17 cellular contexts compared by ENCODE assay signal in genomic region chr15:62979252-62979651, GRCh38.
"Had no signal": no experiment of that assay in that cellular context is flagged by ENCODE, and none has a peak within 500 bp of the region (broad histone marks: within the 10 kb centered on the region; RNA-seq: fewer than 3 reads in every experiment).

No MANE protein-coding gene starts in this region.

- H3K79me2 ChIP-seq: hepatocyte had no signal

- H3K27ac Mint-ChIP-seq: activated naive CD4-positive, alpha-beta T cell treated with anti-CD3 and anti-CD28 coated beads for 36 hours; brain; progenitor cell of endocrine pancreas; stimulated activated naive B cell treated with anti-CD40 and anti-IgM and Interleukin-4, amounts not matched to agents 10 μg/mL and 1 μg/mL and 100 μg/mL, for 72 hours had no signal

- H2AFZ ChIP-seq: hepatocyte had no signal

- H3K27me3 ChIP-seq: hepatocyte, right lobe of liver, upper lobe of left lung had no signal

- H3K9me3 ChIP-seq: right lobe of liver, spleen, upper lobe of left lung had no signal

- H3K36me3 ChIP-seq: right lobe of liver, spleen, upper lobe of left lung had no signal

- H3K4me2 ChIP-seq: hepatocyte had no signal

- H3K4me1 ChIP-seq: right lobe of liver, spleen, upper lobe of left lung had no signal

- DNase-seq: activated CD4-positive, alpha-beta T cell treated with anti-CD3 and anti-CD28 coated beads, Interleukin-2, amount 10 ng/mL, durations not matched to agents 7 days and 5 days; activated CD4-positive, CD25-positive, alpha-beta regulatory T cell; activated CD8-positive, alpha-beta memory T cell treated with anti-CD3 and anti-CD28 coated beads for 24 hours; activated naive CD4-positive, alpha-beta T cell treated with anti-CD3 and anti-CD28 coated beads for 36 hours; cerebellar nuclear complex; dermis blood vessel endothelial cell; kidney; right lobe of liver; spleen; stimulated activated CD4-positive, alpha-beta T cell treated with anti-CD3 and anti-CD28 coated beads, Interleukin-2, amount 100 ng/mL, for 24 hours; stimulated activated naive B cell treated with anti-CD40 and anti-IgM and Interleukin-4, amounts not matched to agents 10 μg/mL and 1 μg/mL and 100 μg/mL, for 72 hours; substantia nigra; T-helper 2 cell; upper lobe of left lung had no signal

- H3K27me3 Mint-ChIP-seq: progenitor cell of endocrine pancreas had no signal

- H3K27ac ChIP-seq: hepatocyte, right lobe of liver, spleen, upper lobe of left lung had no signal

- H3K4me3 ChIP-seq: hepatocyte, right lobe of liver, spleen, upper lobe of left lung had no signal

- H3K9me3 Mint-ChIP-seq: activated CD4-positive, alpha-beta T cell treated with anti-CD3 and anti-CD28 coated beads, Interleukin-2, amount 10 ng/mL, durations not matched to agents 7 days and 5 days; activated naive CD4-positive, alpha-beta T cell treated with anti-CD3 and anti-CD28 coated beads for 36 hours; brain; stimulated activated naive B cell treated with anti-CD40 and anti-IgM and Interleukin-4, amounts not matched to agents 10 μg/mL and 1 μg/mL and 100 μg/mL, for 72 hours had no signal

- H3K4me1 Mint-ChIP-seq: activated CD4-positive, alpha-beta T cell treated with anti-CD3 and anti-CD28 coated beads, Interleukin-2, amount 10 ng/mL, durations not matched to agents 7 days and 5 days; stimulated activated naive B cell treated with anti-CD40 and anti-IgM and Interleukin-4, amounts not matched to agents 10 μg/mL and 1 μg/mL and 100 μg/mL, for 72 hours had no signal

- H3K4me3 Mint-ChIP-seq: activated CD4-positive, alpha-beta T cell treated with anti-CD3 and anti-CD28 coated beads, Interleukin-2, amount 10 ng/mL, durations not matched to agents 7 days and 5 days; activated naive CD4-positive, alpha-beta T cell treated with anti-CD3 and anti-CD28 coated beads for 36 hours; brain; stimulated activated naive B cell treated with anti-CD40 and anti-IgM and Interleukin-4, amounts not matched to agents 10 μg/mL and 1 μg/mL and 100 μg/mL, for 72 hours had no signal

- FAIRE-seq: kidney had no signal

- H3K36me3 Mint-ChIP-seq: brain; stimulated activated naive B cell treated with anti-CD40 and anti-IgM and Interleukin-4, amounts not matched to agents 10 μg/mL and 1 μg/mL and 100 μg/mL, for 72 hours had no signal
